In the genomic region with DNA sequence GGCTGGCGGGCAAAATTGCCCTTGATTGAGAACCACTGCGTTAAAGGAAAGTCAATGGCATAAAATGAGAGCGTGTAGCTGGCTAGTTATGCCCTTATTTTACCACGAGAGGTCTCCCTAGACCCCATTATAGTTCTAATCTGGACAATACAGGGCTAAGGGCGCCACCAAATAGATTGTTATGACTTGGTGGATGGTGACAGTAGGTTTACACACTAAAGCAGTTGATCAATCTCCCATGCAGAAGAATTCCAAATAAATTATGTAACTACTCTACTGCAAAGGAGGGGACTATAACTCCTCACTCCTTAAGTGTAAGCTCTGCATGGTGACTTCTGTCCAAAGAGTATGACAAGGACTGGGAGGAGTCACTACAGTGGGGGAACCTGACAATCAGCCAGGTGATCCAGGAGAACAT, we compare ENCODE assay signal across 8 cellular contexts. TPM values are rescaled to one million over a fixed set of nuclear protein-coding genes. Genes with fewer than 3 reads are reported as not detected.
DNase-seq lines count a peak whose midpoint lies in the region; ATAC-seq and TF ChIP-seq lines count a peak whose summit lies in the region.

No MANE protein-coding gene starts in this region.

- no peaks in the 10 kb centered on the region for H3K36me3 Mint-ChIP-seq in activated naive CD4-positive, alpha-beta T cell treated with anti-CD3 and anti-CD28 coated beads, Interleukin-2, amount 10 ng/mL, durations not matched to agents 7 days and 5 days

- no peaks in the 10 kb centered on the region for H4K20me1 ChIP-seq in OCI-LY1 (ENCODE audit: insufficient read depth, low read length)

- peaks cover 8% of the 10 kb centered on the region for H3K27me3 Mint-ChIP-seq in activated naive CD4-positive, alpha-beta T cell treated with anti-CD3 and anti-CD28 coated beads, Interleukin-2, amount 10 ng/mL, durations not matched to agents 7 days and 5 days

- H3K9me2 ChIP-seq in OCI-LY1 (ENCODE audit: low read depth, low read length): no peaks in the 10 kb centered on the region

- DNase-seq in AG08395 (ENCODE audit: low spot score) (peak; percentile 79), GM13977 (ENCODE audit: low spot score) (peak; percentile 74), Kasumi-1 (lab: John Stamatoyannopoulos, UW) (peak; percentile 88 to 96), glomerular visceral epithelial cell (ENCODE audit: extremely low spot score) (peak; percentile 68), ovary (peak in 1 of 5 donors; percentile 37)
- DNase-seq in activated naive CD4-positive, alpha-beta T cell treated with anti-CD3 and anti-CD28 coated beads, Interleukin-2, amount 10 ng/mL, durations not matched to agents 7 days and 5 days: peak; percentile 54

- H3K36me3 ChIP-seq in OCI-LY1 (ENCODE audit: insufficient read depth, low read length) (no peaks in the 10 kb centered on the region), ovary (no peaks in the 10 kb centered on the region)

- H3K27me3 ChIP-seq in OCI-LY1 (ENCODE audit: insufficient read depth, low read length) (no peaks in the 10 kb centered on the region), ovary (no peaks in the 10 kb centered on the region)

- no peak for TF ChIP-seq EP300 in ovary (IDR thresholded peaks at IDR 0.05)

- H3K4me1 ChIP-seq in OCI-LY1 (ENCODE audit: insufficient read depth, low read length, severe bottlenecking) (no peaks in the 10 kb centered on the region), ovary (ENCODE audit: insufficient read depth) (no peaks in the 10 kb centered on the region)

- H3K4me3 Mint-ChIP-seq in activated naive CD4-positive, alpha-beta T cell treated with anti-CD3 and anti-CD28 coated beads, Interleukin-2, amount 10 ng/mL, durations not matched to agents 7 days and 5 days: no peak overlapping the region

- in situ Hi-C loops in GM13977 (cut with MboI; ENCODE audit: low pct_unique_long_range_greater_than_20kb, low sequenced_read_pairs, unreplicated experiment): loop anchor here (5.0 kb wide), 1 partner anchor 126 kb away; no protein-coding TSS in a partner anchor

- peak; percentile 80 for TF ChIP-seq CTCF in GM13977 (IDR thresholded peaks at IDR 0.05; ENCODE audit: extremely low read depth, insufficient read depth, missing control alignments)
- peak; percentile 78 for TF ChIP-seq CTCF in OCI-LY1 (IDR thresholded peaks at IDR 0.05; ENCODE audit: low read length)
- peak; percentile 44 to 83 (median 77) for TF ChIP-seq CTCF in ovary (IDR thresholded peaks at IDR 0.05)

- peaks cover 7% of the 10 kb centered on the region for H3K4me1 Mint-ChIP-seq in activated naive CD4-positive, alpha-beta T cell treated with anti-CD3 and anti-CD28 coated beads, Interleukin-2, amount 10 ng/mL, durations not matched to agents 7 days and 5 days

- TF ChIP-seq POLR2A in ovary (IDR thresholded peaks at IDR 0.05): no peak

- H3K9me3 Mint-ChIP-seq in activated naive CD4-positive, alpha-beta T cell treated with anti-CD3 and anti-CD28 coated beads, Interleukin-2, amount 10 ng/mL, durations not matched to agents 7 days and 5 days: no peaks in the 10 kb centered on the region

- intact Hi-C loops in ovary (cut with DNase I): loop anchor here (5.0 to 10.0 kb wide), 3 partner anchors 126 to 244 kb away; no protein-coding TSS in a partner anchor

- H3K9me3 ChIP-seq in OCI-LY1 (ENCODE audit: low read length) (no peaks in the 10 kb centered on the region), ovary (no peaks in the 10 kb centered on the region)

- no peak overlapping the region for H3K9ac ChIP-seq in OCI-LY1 (ENCODE audit: low read length)

- H2AFZ ChIP-seq in OCI-LY1 (ENCODE audit: low read length): no peak overlapping the region

- no peak for ATAC-seq in HG03045 (IDR thresholded peaks at IDR 0.05; ENCODE audit: unreplicated experiment)

- H3K27ac ChIP-seq in OCI-LY1 (ENCODE audit: low read depth, low read length, poor library complexity, severe bottlenecking): no peak overlapping the region
- no peak overlapping the region for H3K27ac ChIP-seq in ovary

- H3K79me2 ChIP-seq in OCI-LY1 (ENCODE audit: insufficient read depth, low read length): no peaks in the 10 kb centered on the region

- no peak overlapping the region for H3K27ac Mint-ChIP-seq in activated naive CD4-positive, alpha-beta T cell treated with anti-CD3 and anti-CD28 coated beads, Interleukin-2, amount 10 ng/mL, durations not matched to agents 7 days and 5 days

- CTCF ChIA-PET in activated naive CD4-positive, alpha-beta T cell treated with anti-CD3 and anti-CD28 coated beads, Interleukin-2, amount 10 ng/mL, durations not matched to agents 7 days and 5 days (lab: Charles Lee): interaction anchor here (0.5 to 3.9 kb wide), 30 partner anchors 10 to 769 kb away, joined by 3 to 89 read pairs (median 3); partner anchors contain the start of gene GDPD1

- WGBS in ovary, 3 donors: 1 to 2% (median 1%) methylated on average over 5 of the region's 5 CpGs

- H3K4me2 ChIP-seq in OCI-LY1 (ENCODE audit: low read length): no peak overlapping the region

- no peaks in the 10 kb centered on the region for H3F3A ChIP-seq in OCI-LY1 (ENCODE audit: insufficient read depth, low read length)

- H3K4me3 ChIP-seq in OCI-LY1 (ENCODE audit: low read depth, low read length, poor library complexity, severe bottlenecking) (no peak overlapping the region), ovary (no peak overlapping the region)

RNA-seq across cellular contexts. Expression of gene YPEL2, which starts 20.4 kb away (rescaled TPM):
- total RNA-seq in ovary: 10 to 100 TPM in 4 of 7 donors, 1 to 10 TPM in 3; 6.6 to 28.1 (median 10.6) TPM
- 10 to 100 TPM in 1 of 2 donors, 1 to 10 TPM in 1; 9.1 to 14.0 TPM for polyA plus RNA-seq in ovary
